1 cellular context compared by ENCODE assay signal in the genomic region with DNA sequence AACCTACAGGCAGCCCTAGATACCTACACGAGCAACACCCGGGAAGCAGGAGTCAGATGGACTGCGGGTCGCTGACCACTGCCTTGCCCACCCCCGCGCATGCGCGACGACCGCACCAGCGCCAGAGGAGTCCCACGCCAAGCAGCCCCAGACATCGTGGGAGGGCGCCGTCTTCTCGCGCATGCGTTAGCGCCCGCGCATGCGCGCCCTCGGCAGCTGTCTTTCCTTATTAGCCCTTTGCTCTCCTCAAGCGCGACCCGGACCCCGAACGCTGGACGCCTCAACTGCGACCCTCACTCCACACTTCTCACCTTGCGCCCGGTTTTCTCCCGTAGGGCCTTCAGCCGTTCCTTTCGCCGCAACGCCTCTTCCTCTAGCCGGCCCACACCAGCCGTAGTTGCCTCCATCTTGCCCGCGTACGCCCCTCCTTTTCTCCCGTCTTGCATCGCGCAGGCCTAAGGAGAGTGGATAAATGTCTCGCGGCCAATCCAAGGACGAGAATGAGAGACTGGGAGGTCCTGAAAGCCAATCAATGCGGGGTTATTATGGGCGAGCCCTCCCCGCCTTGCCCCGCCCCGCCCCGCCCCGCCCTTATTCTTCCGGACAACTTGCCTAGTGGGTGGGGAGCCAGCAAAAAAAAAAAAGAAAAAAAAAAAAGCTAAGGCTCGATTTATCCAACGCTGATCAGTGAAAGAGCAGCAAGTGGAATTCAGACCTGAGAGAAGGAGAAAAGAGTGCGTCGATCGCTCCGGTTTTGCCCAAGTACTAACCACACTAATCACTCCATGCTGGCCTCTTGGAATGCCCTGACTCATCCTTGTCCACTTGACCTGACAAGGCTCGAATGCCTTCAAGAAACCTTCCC.
TF ChIP-seq lines count a peak whose summit lies in the region.

A gene (minus strand): TSS at position 420 of the 865 bp plus-strand sequence. CDS start 13 bp downstream, at position 407.

TF ChIP-seq in H1, 55 proteins besides CTCF, POLR2A, EP300 and RAD21 (continued from another document):
- TF ChIP-seq CHD1 (IDR thresholded peaks at IDR 0.05; ENCODE audit: low read depth, low read length), result no peak
